17 cellular contexts compared by ENCODE assay signal in genomic region chr3:120143676-120144075, GRCh38.
"Had no signal": no experiment of that assay in that cellular context is flagged by ENCODE, and none has a peak within 500 bp of the region (broad histone marks: within the 10 kb centered on the region; RNA-seq: fewer than 3 reads in every experiment).

No MANE protein-coding gene starts in this region.

- H3K4me3 ChIP-seq: heart left ventricle, mucosa of descending colon had no signal

- H3K27ac Mint-ChIP-seq: activated CD4-positive, alpha-beta T cell treated with anti-CD3 and anti-CD28 coated beads, Interleukin-2, amount 10 ng/mL, durations not matched to agents 7 days and 5 days; activated T-helper 1 cell treated with anti-CD3 and anti-CD28 coated beads, Interleukin-12 subunit alpha, Interleukin-12 subunit beta, Interleukin-2, Interleukin-4 antibody, amounts not matched to agents 30 ng/mL and 10 ng/mL and 1 ng/mL, durations not matched to agents 14 hours and 24 hours and 36 hours; immature natural killer cell; stimulated activated memory B cell treated with anti-CD40 and anti-IgM and Interleukin-4, amounts not matched to agents 10 μg/mL and 1 μg/mL and 100 μg/mL, for 72 hours had no signal

- H3K36me3 Mint-ChIP-seq: immature natural killer cell; naive thymus-derived CD8-positive, alpha-beta T cell; stimulated activated memory B cell treated with anti-CD40 and anti-IgM and Interleukin-4, amounts not matched to agents 10 μg/mL and 1 μg/mL and 100 μg/mL, for 72 hours had no signal

- H3K4me1 Mint-ChIP-seq: immature natural killer cell; stimulated activated memory B cell treated with anti-CD40 and anti-IgM and Interleukin-4, amounts not matched to agents 10 μg/mL and 1 μg/mL and 100 μg/mL, for 72 hours had no signal

- H3K27me3 Mint-ChIP-seq: activated CD4-positive, alpha-beta T cell treated with anti-CD3 and anti-CD28 coated beads, Interleukin-2, amount 10 ng/mL, durations not matched to agents 7 days and 5 days; naive thymus-derived CD8-positive, alpha-beta T cell; stimulated activated memory B cell treated with anti-CD40 and anti-IgM and Interleukin-4, amounts not matched to agents 10 μg/mL and 1 μg/mL and 100 μg/mL, for 72 hours; T-helper 17 cell had no signal

- DNase-seq: activated CD4-positive, alpha-beta T cell treated with anti-CD3 and anti-CD28 coated beads, Interleukin-2, amount 10 ng/mL, durations not matched to agents 7 days and 5 days; activated CD4-positive, CD25-positive, alpha-beta regulatory T cell; anterior cingulate cortex; cerebellar nuclear complex; effector CD8-positive, alpha-beta T cell; heart left ventricle; immature natural killer cell; left cardiac atrium; mucosa of descending colon; naive thymus-derived CD8-positive, alpha-beta T cell; posterior cingulate gyrus; retina; stimulated activated CD4-positive, alpha-beta T cell treated with anti-CD3 and anti-CD28 coated beads, Interleukin-2, amount 100 ng/mL, for 48 hours; T-helper 17 cell had no signal

- H3K27ac ChIP-seq: brain microvascular endothelial cell, heart left ventricle had no signal

- H3K4me3 Mint-ChIP-seq: activated CD4-positive, alpha-beta T cell treated with anti-CD3 and anti-CD28 coated beads, Interleukin-2, amount 10 ng/mL, durations not matched to agents 7 days and 5 days; activated T-helper 1 cell treated with anti-CD3 and anti-CD28 coated beads, Interleukin-12 subunit alpha, Interleukin-12 subunit beta, Interleukin-2, Interleukin-4 antibody, amounts not matched to agents 30 ng/mL and 10 ng/mL and 1 ng/mL, durations not matched to agents 14 hours and 24 hours and 36 hours; immature natural killer cell; naive thymus-derived CD8-positive, alpha-beta T cell; stimulated activated memory B cell treated with anti-CD40 and anti-IgM and Interleukin-4, amounts not matched to agents 10 μg/mL and 1 μg/mL and 100 μg/mL, for 72 hours; T-helper 17 cell had no signal

- H3K9me3 Mint-ChIP-seq: activated T-helper 1 cell treated with anti-CD3 and anti-CD28 coated beads, Interleukin-12 subunit alpha, Interleukin-12 subunit beta, Interleukin-2, Interleukin-4 antibody, amounts not matched to agents 30 ng/mL and 10 ng/mL and 1 ng/mL, durations not matched to agents 14 hours and 24 hours and 36 hours; immature natural killer cell; naive thymus-derived CD8-positive, alpha-beta T cell; stimulated activated memory B cell treated with anti-CD40 and anti-IgM and Interleukin-4, amounts not matched to agents 10 μg/mL and 1 μg/mL and 100 μg/mL, for 72 hours had no signal

- H3K9me3 ChIP-seq: heart left ventricle, mucosa of descending colon had no signal

- ATAC-seq: mucosa of descending colon; naive thymus-derived CD8-positive, alpha-beta T cell; stimulated activated memory B cell treated with anti-CD40 and anti-IgM and Interleukin-4, amounts not matched to agents 10 μg/mL and 1 μg/mL and 100 μg/mL, for 72 hours; T-helper 17 cell had no signal

- H3K36me3 ChIP-seq: brain microvascular endothelial cell, heart left ventricle had no signal

- H3K27me3 ChIP-seq: brain microvascular endothelial cell, heart left ventricle had no signal
